Comparison of ENCODE assay signal across 8 cellular contexts in genomic region chr19:48619692-48620565, GRCh38. TPM values are rescaled to one million over a fixed set of nuclear protein-coding genes. Genes with fewer than 3 reads are reported as not detected.
A peak's percentile ranks its signal among the peaks of the same experiment; 100 is the strongest.
DNase-seq lines count a peak whose midpoint lies in the region; ATAC-seq and TF ChIP-seq lines count a peak whose summit lies in the region.

No MANE protein-coding gene starts in this region.

- no peak for ATAC-seq in HG03432 (IDR thresholded peaks at IDR 0.05; ENCODE audit: unreplicated experiment)
- ATAC-seq in HG03045 (IDR thresholded peaks at IDR 0.05; ENCODE audit: unreplicated experiment), result no peak

- H3K27me3 Mint-ChIP-seq in IgD-negative memory B cell, result no peaks in the 10 kb centered on the region

- DNase-seq in AG04449 (ENCODE audit: low read depth, low spot score), result no peak
- peak in 1 of 2 donors; percentile 52 for DNase-seq in cardiac fibroblast (ENCODE audit: low read depth in 2 of 2)
- DNase-seq in GF-D8 (lab: John Stamatoyannopoulos, UW), result no peak
- DNase-seq in stimulated activated CD4-positive, alpha-beta T cell treated with anti-CD3 and anti-CD28 coated beads, Interleukin-2, amount 100 ng/mL, for 24 hours, result no peak

- H3K9me3 Mint-ChIP-seq in IgD-negative memory B cell, result no peaks in the 10 kb centered on the region

- peaks cover 29 to 37% (median 32%) of the 10 kb centered on the region in 3 donors for H3K4me1 Mint-ChIP-seq in IgD-negative memory B cell

- CTCF ChIA-PET in AG04449 (lab: Yijun Ruan, JAX), result interaction anchor here (2.2 to 6.1 kb wide), 3 partner anchors 11 to 130 kb away, joined by 4 to 27 read pairs (median 22); no protein-coding TSS in a partner anchor

- H3K36me3 ChIP-seq in mucosa of rectum (ENCODE audit: control insufficient read depth in 2 of 2, insufficient read depth in 2 of 2, low read length in 2 of 2), result peaks cover 25 to 26% of the 10 kb centered on the region in 2 donors

- H3K4me3 Mint-ChIP-seq in IgD-negative memory B cell, result peak overlapping the region; percentile 85 to 99 (median 98)

- H3K36me3 Mint-ChIP-seq in IgD-negative memory B cell, result peaks cover 4% of the 10 kb centered on the region

- peak overlapping the region; percentile 89 to 99 (median 96) for H3K27ac Mint-ChIP-seq in IgD-negative memory B cell

- no peak for TF ChIP-seq CTCF in AG04449 (IDR thresholded peaks at IDR 0.05; ENCODE audit: insufficient read depth, low read length, missing control alignments)
- no peak for TF ChIP-seq CTCF in cardiac fibroblast (IDR thresholded peaks at IDR 0.05; ENCODE audit: low read depth, low read length)

- peak overlapping the region; percentile 81 for H3K4me3 ChIP-seq in AG04449 (ENCODE audit: low read depth, low read length)
- peak overlapping the region; percentile 53 to 66 for H3K4me3 ChIP-seq in cardiac fibroblast (replicated peaks in 1 of 2; ENCODE audit: low read depth in 2 of 2, low read length in 2 of 2)
- peak overlapping the region; percentile 89 to 98 for H3K4me3 ChIP-seq in mucosa of rectum (ENCODE audit: low read length in 2 of 2)

- H3K27me3 ChIP-seq in mucosa of rectum (ENCODE audit: control insufficient read depth in 2 of 2, insufficient read depth in 2 of 2, low read length in 2 of 2), result no peaks in the 10 kb centered on the region

- no peaks in the 10 kb centered on the region for H3K9me3 ChIP-seq in mucosa of rectum (ENCODE audit: control insufficient read depth in 2 of 2, low read length in 2 of 2)

- peak overlapping the region; percentile 83 to 84 for H3K9ac ChIP-seq in mucosa of rectum (ENCODE audit: low read depth in 1 of 2, low read length in 2 of 2)

- POLR2A ChIA-PET in AG04449 (lab: Yijun Ruan, JAX), result interaction anchor here (0.6 to 3.0 kb wide), 15 partner anchors 8 to 398 kb away, joined by 3 to 28 read pairs (median 4); partner anchors contain the start of genes DBP, EMP3 and TMEM143

- H3K27ac ChIP-seq in mucosa of rectum (ENCODE audit: low read depth in 2 of 2, low read length in 2 of 2), result peak overlapping the region; percentile 95 to 97

- H3K4me1 ChIP-seq in mucosa of rectum (ENCODE audit: control insufficient read depth in 2 of 2, insufficient read depth in 2 of 2, low read length in 2 of 2), result peaks cover 48 to 54% of the 10 kb centered on the region in 2 donors

RNA-seq across cellular contexts. Expression of gene SPHK2, which starts 0.6 kb away (rescaled TPM):
- polyA plus RNA-seq in IgD-negative memory B cell, result 11.0 TPM

RNA-seq across cellular contexts. Expression of gene RPL18, which starts 1.0 kb away (rescaled TPM):
- polyA plus RNA-seq in IgD-negative memory B cell, result 2,549 TPM

RNA-seq across cellular contexts. Expression of gene FAM83E, which starts 5.1 kb away (rescaled TPM):
- polyA plus RNA-seq in IgD-negative memory B cell, result not detected

RNA-seq across cellular contexts. Expression of gene SPACA4, which starts 13.4 kb away (rescaled TPM):
- polyA plus RNA-seq in IgD-negative memory B cell, result not detected

RNA-seq across cellular contexts. Expression of gene DBP, which starts 17.2 kb away (rescaled TPM):
- polyA plus RNA-seq in IgD-negative memory B cell, result 86.1 TPM
